In the genomic region with DNA sequence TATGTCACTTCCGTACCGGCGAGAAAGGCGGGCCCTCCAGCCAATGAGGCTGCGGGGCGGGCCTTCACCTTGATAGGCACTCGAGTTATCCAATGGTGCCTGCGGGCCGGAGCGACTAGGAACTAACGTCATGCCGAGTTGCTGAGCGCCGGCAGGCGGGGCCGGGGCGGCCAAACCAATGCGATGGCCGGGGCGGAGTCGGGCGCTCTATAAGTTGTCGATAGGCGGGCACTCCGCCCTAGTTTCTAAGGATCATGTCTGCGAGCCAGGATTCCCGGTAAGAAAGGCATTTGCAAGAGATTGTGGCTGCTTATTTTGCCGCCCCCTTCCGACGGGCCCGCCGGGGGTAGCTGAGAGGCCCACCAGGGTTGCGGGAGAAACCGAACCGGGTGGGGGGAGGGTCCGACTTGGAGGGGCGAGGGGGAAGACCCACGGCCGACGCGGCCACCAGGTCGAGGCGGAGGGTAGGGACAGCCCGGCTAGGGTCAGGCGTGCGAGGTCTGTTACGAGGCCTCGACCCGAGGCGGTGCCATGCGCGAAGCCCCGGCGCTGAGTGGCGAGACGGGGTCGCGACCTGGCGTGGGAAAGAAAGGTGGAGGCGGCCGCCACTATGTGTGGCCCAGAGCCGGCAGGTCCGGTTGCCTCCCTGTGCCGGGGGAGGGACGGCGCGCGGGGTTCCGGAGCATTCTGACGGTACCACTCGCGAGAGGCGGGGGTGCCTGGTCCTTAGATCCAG, we compare ENCODE assay signal across 8 cellular contexts. TPM values are rescaled to one million over a fixed set of nuclear protein-coding genes. Genes with fewer than 3 reads are reported as not detected.
A peak's percentile ranks its signal among the peaks of the same experiment; 100 is the strongest.
DNase-seq lines count a peak whose midpoint lies in the region; ATAC-seq and TF ChIP-seq lines count a peak whose summit lies in the region.

No MANE protein-coding gene starts in this region.

- TF ChIP-seq CTCF in SU-DHL-6 (IDR thresholded peaks at IDR 0.05; ENCODE audit: insufficient read depth, low read length, poor library complexity, severe bottlenecking): no peak
- no peak for TF ChIP-seq CTCF in osteocyte (IDR thresholded peaks at IDR 0.05)
- TF ChIP-seq CTCF in type B pancreatic cell (conservative IDR thresholded peaks at IDR 0.05): no peak

- H3K36me3 ChIP-seq in SU-DHL-6 (ENCODE audit: low read length): peaks cover 38% of the 10 kb centered on the region

- H3K4me1 Mint-ChIP-seq in activated naive CD8-positive, alpha-beta T cell treated with anti-CD3 and anti-CD28 coated beads, Interleukin-2, amount 10 ng/mL, durations not matched to agents 7 days and 5 days: peaks cover 46% of the 10 kb centered on the region
- H3K4me1 Mint-ChIP-seq in osteocyte (ENCODE audit: unreplicated experiment) (peaks cover 37% of the 10 kb centered on the region), type B pancreatic cell (ENCODE audit: unreplicated experiment) (peaks cover 31% of the 10 kb centered on the region)

- H3K4me3 ChIP-seq in SU-DHL-6 (ENCODE audit: insufficient read depth, low read length, poor library complexity, severe bottlenecking): peak overlapping the region; percentile 100

- ATAC-seq in HG02571 (IDR thresholded peaks at IDR 0.05; ENCODE audit: unreplicated experiment): peak; percentile 85
- peak; percentile 1 for ATAC-seq in activated naive CD8-positive, alpha-beta T cell treated with anti-CD3 and anti-CD28 coated beads, Interleukin-2, amount 10 ng/mL, durations not matched to agents 7 days and 5 days (ENCODE audit: low read depth)

- H3K27me3 ChIP-seq in SU-DHL-6 (ENCODE audit: low read length): no peaks in the 10 kb centered on the region

- H3K79me2 ChIP-seq in SU-DHL-6 (ENCODE audit: insufficient read depth, low read length): peaks cover 35% of the 10 kb centered on the region

- H3K27me3 Mint-ChIP-seq in activated naive CD8-positive, alpha-beta T cell treated with anti-CD3 and anti-CD28 coated beads, Interleukin-2, amount 10 ng/mL, durations not matched to agents 7 days and 5 days: no peaks in the 10 kb centered on the region
- no peaks in the 10 kb centered on the region for H3K27me3 Mint-ChIP-seq in osteocyte (ENCODE audit: unreplicated experiment)
- peaks cover 6% of the 10 kb centered on the region for H3K27me3 Mint-ChIP-seq in type B pancreatic cell

- no peaks in the 10 kb centered on the region for H3K9me2 ChIP-seq in SU-DHL-6 (replicated peaks; ENCODE audit: insufficient read depth, low read length)

- peak overlapping the region; percentile 100 for H3K9ac ChIP-seq in SU-DHL-6 (ENCODE audit: low read length)

- H3K27ac Mint-ChIP-seq in activated naive CD8-positive, alpha-beta T cell treated with anti-CD3 and anti-CD28 coated beads, Interleukin-2, amount 10 ng/mL, durations not matched to agents 7 days and 5 days: peak overlapping the region; percentile 99
- H3K27ac Mint-ChIP-seq in osteocyte (ENCODE audit: unreplicated experiment) (peak overlapping the region; percentile 98), type B pancreatic cell (peak overlapping the region; percentile 100)

- H3K4me3 Mint-ChIP-seq in activated naive CD8-positive, alpha-beta T cell treated with anti-CD3 and anti-CD28 coated beads, Interleukin-2, amount 10 ng/mL, durations not matched to agents 7 days and 5 days: peak overlapping the region; percentile 96
- H3K4me3 Mint-ChIP-seq in osteocyte (ENCODE audit: unreplicated experiment): peak overlapping the region; percentile 96
- H3K4me3 Mint-ChIP-seq in type B pancreatic cell: peak overlapping the region; percentile 99

- H3K9me3 ChIP-seq in SU-DHL-6 (ENCODE audit: insufficient read depth, low read length): no peaks in the 10 kb centered on the region

- H3K4me2 ChIP-seq in SU-DHL-6 (ENCODE audit: low read depth, low read length, poor library complexity, severe bottlenecking): peak overlapping the region; percentile 71

- POLR2A ChIA-PET in activated naive CD8-positive, alpha-beta T cell treated with anti-CD3 and anti-CD28 coated beads, Interleukin-2, amount 10 ng/mL, durations not matched to agents 7 days and 5 days (lab: Charles Lee): interaction anchor here (0.6 to 5.2 kb wide), 17 partner anchors 8 to 537 kb away, joined by 3 to 89 read pairs (median 4); a partner anchor contains a TSS

- peak overlapping the region; percentile 94 for H3K27ac ChIP-seq in SU-DHL-6 (ENCODE audit: low read depth, low read length)

- H4K20me1 ChIP-seq in SU-DHL-6 (ENCODE audit: low read depth, low read length): peaks cover 32% of the 10 kb centered on the region

- no peaks in the 10 kb centered on the region for H3K9me3 Mint-ChIP-seq in activated naive CD8-positive, alpha-beta T cell treated with anti-CD3 and anti-CD28 coated beads, Interleukin-2, amount 10 ng/mL, durations not matched to agents 7 days and 5 days
- no peaks in the 10 kb centered on the region for H3K9me3 Mint-ChIP-seq in osteocyte (ENCODE audit: unreplicated experiment)
- no peaks in the 10 kb centered on the region for H3K9me3 Mint-ChIP-seq in type B pancreatic cell

- intact Hi-C loops in head of caudate nucleus (cut with DNase I): loop anchor here (10.0 kb wide), 1 partner anchor 218 kb away; a partner anchor contains a TSS

- DNase-seq in GF-D8 (lab: John Stamatoyannopoulos, UW): peak; percentile 91
- DNase-seq in NCI-H1105 treated with DMSO at 0.1 percent for 48 hours (lab: John Stamatoyannopoulos, UW): peak; percentile 100
- DNase-seq in activated naive CD8-positive, alpha-beta T cell treated with anti-CD3 and anti-CD28 coated beads, Interleukin-2, amount 10 ng/mL, durations not matched to agents 7 days and 5 days: peak; percentile 100
- peak; percentile 98 to 100 (median 100) for DNase-seq in head of caudate nucleus
- peak; percentile 100 for DNase-seq in osteocyte (ENCODE audit: extremely low spot score, unreplicated experiment)
- peak; percentile 100 for DNase-seq in type B pancreatic cell (ENCODE audit: extremely low spot score, unreplicated experiment)

- no peak overlapping the region for H2AFZ ChIP-seq in SU-DHL-6 (ENCODE audit: low read depth, low read length, severe bottlenecking)

- peaks cover 69% of the 10 kb centered on the region for H3F3A ChIP-seq in SU-DHL-6 (ENCODE audit: insufficient read depth)

- peaks cover 36% of the 10 kb centered on the region for H3K36me3 Mint-ChIP-seq in activated naive CD8-positive, alpha-beta T cell treated with anti-CD3 and anti-CD28 coated beads, Interleukin-2, amount 10 ng/mL, durations not matched to agents 7 days and 5 days
- H3K36me3 Mint-ChIP-seq in osteocyte (ENCODE audit: unreplicated experiment) (peaks cover 43% of the 10 kb centered on the region), type B pancreatic cell (peaks cover 45% of the 10 kb centered on the region)

RNA-seq across cellular contexts. Expression of a gene that starts 6.7 kb away (rescaled TPM):
- total RNA-seq in activated naive CD8-positive, alpha-beta T cell treated with anti-CD3 and anti-CD28 coated beads, Interleukin-2, amount 10 ng/mL, durations not matched to agents 7 days and 5 days: 10 to 100 TPM; 32.5 to 33.9 TPM
- total RNA-seq in osteocyte (1.1 TPM in 2 replicates), type B pancreatic cell (ENCODE audit: low replicate concordance) (5.0 and 5.8 TPM in 2 replicates)

RNA-seq across cellular contexts. Expression of a gene that starts 10.9 kb away (rescaled TPM):
- 10 to 100 TPM; 50.2 TPM for total RNA-seq in activated naive CD8-positive, alpha-beta T cell treated with anti-CD3 and anti-CD28 coated beads, Interleukin-2, amount 10 ng/mL, durations not matched to agents 7 days and 5 days
- total RNA-seq in osteocyte: 34.2 and 42.2 TPM in 2 replicates
- total RNA-seq in type B pancreatic cell (ENCODE audit: low replicate concordance): 61.8 and 67.6 TPM in 2 replicates

RNA-seq across cellular contexts. Expression of a gene that starts 11.0 kb away (rescaled TPM):
- total RNA-seq in activated naive CD8-positive, alpha-beta T cell treated with anti-CD3 and anti-CD28 coated beads, Interleukin-2, amount 10 ng/mL, durations not matched to agents 7 days and 5 days: 10 to 100 TPM; 43.7 to 50.2 TPM
- 52.5 and 53.7 TPM in 2 replicates for total RNA-seq in osteocyte
- 50.2 and 52.7 TPM in 2 replicates for total RNA-seq in type B pancreatic cell (ENCODE audit: low replicate concordance)

RNA-seq across cellular contexts. Expression of a gene that starts 14.2 kb away (rescaled TPM):
- total RNA-seq in activated naive CD8-positive, alpha-beta T cell treated with anti-CD3 and anti-CD28 coated beads, Interleukin-2, amount 10 ng/mL, durations not matched to agents 7 days and 5 days: 1 to 10 TPM; 8.2 to 8.4 TPM
- total RNA-seq in osteocyte (1.3 and 1.5 TPM in 2 replicates), type B pancreatic cell (ENCODE audit: low replicate concordance) (2.4 and 3.5 TPM in 2 replicates)

RNA-seq across cellular contexts. Expression of a gene that starts 17.1 kb away (rescaled TPM):
- under 1 TPM; 0.30 to 0.57 TPM for total RNA-seq in activated naive CD8-positive, alpha-beta T cell treated with anti-CD3 and anti-CD28 coated beads, Interleukin-2, amount 10 ng/mL, durations not matched to agents 7 days and 5 days
- total RNA-seq in osteocyte (0.78 TPM in 2 replicates), type B pancreatic cell (ENCODE audit: low replicate concordance) (0.77 and 4.0 TPM in 2 replicates)

Comparison
In these comparisons a context has a peak if more than half of its experiments do, and no peak if none do; other contexts are left out.
1. Peak in every context shown above with its lines: DNase-seq, ATAC-seq, H3K4me3 ChIP-seq and H3K27ac ChIP-seq.